In genomic region chr3:156605686-156606605, GRCh38 we compare ENCODE assay signal across 1 cellular context.
TF ChIP-seq lines count a peak whose summit lies in the region.

No MANE protein-coding gene starts in this region.

TF ChIP-seq in K562, 482 proteins besides CTCF, POLR2A, EP300 and RAD21 (continued from another document and continues in another):
- TF ChIP-seq, protein P1, sequence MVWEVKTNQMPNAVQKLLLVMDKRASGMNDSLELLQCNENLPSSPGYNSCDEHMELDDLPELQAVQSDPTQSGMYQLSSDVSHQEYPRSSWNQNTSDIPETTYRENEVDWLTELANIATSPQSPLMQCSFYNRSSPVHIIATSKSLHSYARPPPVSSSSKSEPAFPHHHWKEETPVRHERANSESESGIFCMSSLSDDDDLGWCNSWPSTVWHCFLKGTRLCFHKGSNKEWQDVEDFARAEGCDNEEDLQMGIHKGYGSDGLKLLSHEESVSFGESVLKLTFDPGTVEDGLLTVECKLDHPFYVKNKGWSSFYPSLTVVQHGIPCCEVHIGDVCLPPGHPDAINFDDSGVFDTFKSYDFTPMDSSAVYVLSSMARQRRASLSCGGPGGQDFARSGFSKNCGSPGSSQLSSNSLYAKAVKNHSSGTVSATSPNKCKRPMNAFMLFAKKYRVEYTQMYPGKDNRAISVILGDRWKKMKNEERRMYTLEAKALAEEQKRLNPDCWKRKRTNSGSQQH (CRISPR knock-in tag; IDR thresholded peaks at IDR 0.05) = no peak
- TF ChIP-seq FOS (IDR thresholded peaks at IDR 0.05; ENCODE audit: extremely low read depth, insufficient read length) (no peak), BHLHE40 (IDR thresholded peaks at IDR 0.05; ENCODE audit: low read length) (peak; percentile 52), HDAC1 (IDR thresholded peaks at IDR 0.05) (no peak; a peak in 1 of 4 replicates), CHD2 (IDR thresholded peaks at IDR 0.05; ENCODE audit: low read depth, low read length) (no peak), ZFPM2 (CRISPR knock-in tag; IDR thresholded peaks at IDR 0.05) (no peak), HNRNPL (IDR thresholded peaks at IDR 0.05; ENCODE audit: low read depth, low read length) (no peak), CEBPB (tag; IDR thresholded peaks at IDR 0.05) (no peak), ZNF639 (CRISPR knock-in tag; conservative IDR thresholded peaks at IDR 0.05 in 1 of 2, IDR thresholded peaks at IDR 0.05 in 1 of 2) (peak in 1 of 2 experiments; percentile 54; a peak in 1 of 4 replicates), ESRRA (IDR thresholded peaks at IDR 0.05; ENCODE audit: borderline replicate concordance, low read depth) (0 out of 2 replicates have a peak, but pooled peaks have one; percentile 40), RBM25 (IDR thresholded peaks at IDR 0.05; ENCODE audit: low read depth, low read length, severe bottlenecking) (no peak), MED1 (CRISPR knock-in tag; IDR thresholded peaks at IDR 0.05; ENCODE audit: borderline replicate concordance) (no peak), MCM2 (IDR thresholded peaks at IDR 0.05; ENCODE audit: low read depth) (no peak), ZBTB49 (CRISPR knock-in tag; IDR thresholded peaks at IDR 0.05; ENCODE audit: borderline replicate concordance) (no peak), ATF4 (CRISPR knock-in tag; IDR thresholded peaks at IDR 0.05) (no peak), MCM3 (IDR thresholded peaks at IDR 0.05) (no peak), TEAD4 (IDR thresholded peaks at IDR 0.05; ENCODE audit: low read length) (peak; percentile 65), TEAD4 (CRISPR knock-in tag; IDR thresholded peaks at IDR 0.05; ENCODE audit: borderline replicate concordance) (no peak)
- TF ChIP-seq, protein P2, sequence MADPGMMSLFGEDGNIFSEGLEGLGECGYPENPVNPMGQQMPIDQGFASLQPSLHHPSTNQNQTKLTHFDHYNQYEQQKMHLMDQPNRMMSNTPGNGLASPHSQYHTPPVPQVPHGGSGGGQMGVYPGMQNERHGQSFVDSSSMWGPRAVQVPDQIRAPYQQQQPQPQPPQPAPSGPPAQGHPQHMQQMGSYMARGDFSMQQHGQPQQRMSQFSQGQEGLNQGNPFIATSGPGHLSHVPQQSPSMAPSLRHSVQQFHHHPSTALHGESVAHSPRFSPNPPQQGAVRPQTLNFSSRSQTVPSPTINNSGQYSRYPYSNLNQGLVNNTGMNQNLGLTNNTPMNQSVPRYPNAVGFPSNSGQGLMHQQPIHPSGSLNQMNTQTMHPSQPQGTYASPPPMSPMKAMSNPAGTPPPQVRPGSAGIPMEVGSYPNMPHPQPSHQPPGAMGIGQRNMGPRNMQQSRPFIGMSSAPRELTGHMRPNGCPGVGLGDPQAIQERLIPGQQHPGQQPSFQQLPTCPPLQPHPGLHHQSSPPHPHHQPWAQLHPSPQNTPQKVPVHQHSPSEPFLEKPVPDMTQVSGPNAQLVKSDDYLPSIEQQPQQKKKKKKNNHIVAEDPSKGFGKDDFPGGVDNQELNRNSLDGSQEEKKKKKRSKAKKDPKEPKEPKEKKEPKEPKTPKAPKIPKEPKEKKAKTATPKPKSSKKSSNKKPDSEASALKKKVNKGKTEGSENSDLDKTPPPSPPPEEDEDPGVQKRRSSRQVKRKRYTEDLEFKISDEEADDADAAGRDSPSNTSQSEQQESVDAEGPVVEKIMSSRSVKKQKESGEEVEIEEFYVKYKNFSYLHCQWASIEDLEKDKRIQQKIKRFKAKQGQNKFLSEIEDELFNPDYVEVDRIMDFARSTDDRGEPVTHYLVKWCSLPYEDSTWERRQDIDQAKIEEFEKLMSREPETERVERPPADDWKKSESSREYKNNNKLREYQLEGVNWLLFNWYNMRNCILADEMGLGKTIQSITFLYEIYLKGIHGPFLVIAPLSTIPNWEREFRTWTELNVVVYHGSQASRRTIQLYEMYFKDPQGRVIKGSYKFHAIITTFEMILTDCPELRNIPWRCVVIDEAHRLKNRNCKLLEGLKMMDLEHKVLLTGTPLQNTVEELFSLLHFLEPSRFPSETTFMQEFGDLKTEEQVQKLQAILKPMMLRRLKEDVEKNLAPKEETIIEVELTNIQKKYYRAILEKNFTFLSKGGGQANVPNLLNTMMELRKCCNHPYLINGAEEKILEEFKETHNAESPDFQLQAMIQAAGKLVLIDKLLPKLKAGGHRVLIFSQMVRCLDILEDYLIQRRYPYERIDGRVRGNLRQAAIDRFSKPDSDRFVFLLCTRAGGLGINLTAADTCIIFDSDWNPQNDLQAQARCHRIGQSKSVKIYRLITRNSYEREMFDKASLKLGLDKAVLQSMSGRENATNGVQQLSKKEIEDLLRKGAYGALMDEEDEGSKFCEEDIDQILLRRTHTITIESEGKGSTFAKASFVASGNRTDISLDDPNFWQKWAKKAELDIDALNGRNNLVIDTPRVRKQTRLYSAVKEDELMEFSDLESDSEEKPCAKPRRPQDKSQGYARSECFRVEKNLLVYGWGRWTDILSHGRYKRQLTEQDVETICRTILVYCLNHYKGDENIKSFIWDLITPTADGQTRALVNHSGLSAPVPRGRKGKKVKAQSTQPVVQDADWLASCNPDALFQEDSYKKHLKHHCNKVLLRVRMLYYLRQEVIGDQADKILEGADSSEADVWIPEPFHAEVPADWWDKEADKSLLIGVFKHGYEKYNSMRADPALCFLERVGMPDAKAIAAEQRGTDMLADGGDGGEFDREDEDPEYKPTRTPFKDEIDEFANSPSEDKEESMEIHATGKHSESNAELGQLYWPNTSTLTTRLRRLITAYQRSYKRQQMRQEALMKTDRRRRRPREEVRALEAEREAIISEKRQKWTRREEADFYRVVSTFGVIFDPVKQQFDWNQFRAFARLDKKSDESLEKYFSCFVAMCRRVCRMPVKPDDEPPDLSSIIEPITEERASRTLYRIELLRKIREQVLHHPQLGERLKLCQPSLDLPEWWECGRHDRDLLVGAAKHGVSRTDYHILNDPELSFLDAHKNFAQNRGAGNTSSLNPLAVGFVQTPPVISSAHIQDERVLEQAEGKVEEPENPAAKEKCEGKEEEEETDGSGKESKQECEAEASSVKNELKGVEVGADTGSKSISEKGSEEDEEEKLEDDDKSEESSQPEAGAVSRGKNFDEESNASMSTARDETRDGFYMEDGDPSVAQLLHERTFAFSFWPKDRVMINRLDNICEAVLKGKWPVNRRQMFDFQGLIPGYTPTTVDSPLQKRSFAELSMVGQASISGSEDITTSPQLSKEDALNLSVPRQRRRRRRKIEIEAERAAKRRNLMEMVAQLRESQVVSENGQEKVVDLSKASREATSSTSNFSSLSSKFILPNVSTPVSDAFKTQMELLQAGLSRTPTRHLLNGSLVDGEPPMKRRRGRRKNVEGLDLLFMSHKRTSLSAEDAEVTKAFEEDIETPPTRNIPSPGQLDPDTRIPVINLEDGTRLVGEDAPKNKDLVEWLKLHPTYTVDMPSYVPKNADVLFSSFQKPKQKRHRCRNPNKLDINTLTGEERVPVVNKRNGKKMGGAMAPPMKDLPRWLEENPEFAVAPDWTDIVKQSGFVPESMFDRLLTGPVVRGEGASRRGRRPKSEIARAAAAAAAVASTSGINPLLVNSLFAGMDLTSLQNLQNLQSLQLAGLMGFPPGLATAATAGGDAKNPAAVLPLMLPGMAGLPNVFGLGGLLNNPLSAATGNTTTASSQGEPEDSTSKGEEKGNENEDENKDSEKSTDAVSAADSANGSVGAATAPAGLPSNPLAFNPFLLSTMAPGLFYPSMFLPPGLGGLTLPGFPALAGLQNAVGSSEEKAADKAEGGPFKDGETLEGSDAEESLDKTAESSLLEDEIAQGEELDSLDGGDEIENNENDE (IDR thresholded peaks at IDR 0.05; ENCODE audit: low read depth, low read length) = no peak
- TF ChIP-seq, protein P3, sequence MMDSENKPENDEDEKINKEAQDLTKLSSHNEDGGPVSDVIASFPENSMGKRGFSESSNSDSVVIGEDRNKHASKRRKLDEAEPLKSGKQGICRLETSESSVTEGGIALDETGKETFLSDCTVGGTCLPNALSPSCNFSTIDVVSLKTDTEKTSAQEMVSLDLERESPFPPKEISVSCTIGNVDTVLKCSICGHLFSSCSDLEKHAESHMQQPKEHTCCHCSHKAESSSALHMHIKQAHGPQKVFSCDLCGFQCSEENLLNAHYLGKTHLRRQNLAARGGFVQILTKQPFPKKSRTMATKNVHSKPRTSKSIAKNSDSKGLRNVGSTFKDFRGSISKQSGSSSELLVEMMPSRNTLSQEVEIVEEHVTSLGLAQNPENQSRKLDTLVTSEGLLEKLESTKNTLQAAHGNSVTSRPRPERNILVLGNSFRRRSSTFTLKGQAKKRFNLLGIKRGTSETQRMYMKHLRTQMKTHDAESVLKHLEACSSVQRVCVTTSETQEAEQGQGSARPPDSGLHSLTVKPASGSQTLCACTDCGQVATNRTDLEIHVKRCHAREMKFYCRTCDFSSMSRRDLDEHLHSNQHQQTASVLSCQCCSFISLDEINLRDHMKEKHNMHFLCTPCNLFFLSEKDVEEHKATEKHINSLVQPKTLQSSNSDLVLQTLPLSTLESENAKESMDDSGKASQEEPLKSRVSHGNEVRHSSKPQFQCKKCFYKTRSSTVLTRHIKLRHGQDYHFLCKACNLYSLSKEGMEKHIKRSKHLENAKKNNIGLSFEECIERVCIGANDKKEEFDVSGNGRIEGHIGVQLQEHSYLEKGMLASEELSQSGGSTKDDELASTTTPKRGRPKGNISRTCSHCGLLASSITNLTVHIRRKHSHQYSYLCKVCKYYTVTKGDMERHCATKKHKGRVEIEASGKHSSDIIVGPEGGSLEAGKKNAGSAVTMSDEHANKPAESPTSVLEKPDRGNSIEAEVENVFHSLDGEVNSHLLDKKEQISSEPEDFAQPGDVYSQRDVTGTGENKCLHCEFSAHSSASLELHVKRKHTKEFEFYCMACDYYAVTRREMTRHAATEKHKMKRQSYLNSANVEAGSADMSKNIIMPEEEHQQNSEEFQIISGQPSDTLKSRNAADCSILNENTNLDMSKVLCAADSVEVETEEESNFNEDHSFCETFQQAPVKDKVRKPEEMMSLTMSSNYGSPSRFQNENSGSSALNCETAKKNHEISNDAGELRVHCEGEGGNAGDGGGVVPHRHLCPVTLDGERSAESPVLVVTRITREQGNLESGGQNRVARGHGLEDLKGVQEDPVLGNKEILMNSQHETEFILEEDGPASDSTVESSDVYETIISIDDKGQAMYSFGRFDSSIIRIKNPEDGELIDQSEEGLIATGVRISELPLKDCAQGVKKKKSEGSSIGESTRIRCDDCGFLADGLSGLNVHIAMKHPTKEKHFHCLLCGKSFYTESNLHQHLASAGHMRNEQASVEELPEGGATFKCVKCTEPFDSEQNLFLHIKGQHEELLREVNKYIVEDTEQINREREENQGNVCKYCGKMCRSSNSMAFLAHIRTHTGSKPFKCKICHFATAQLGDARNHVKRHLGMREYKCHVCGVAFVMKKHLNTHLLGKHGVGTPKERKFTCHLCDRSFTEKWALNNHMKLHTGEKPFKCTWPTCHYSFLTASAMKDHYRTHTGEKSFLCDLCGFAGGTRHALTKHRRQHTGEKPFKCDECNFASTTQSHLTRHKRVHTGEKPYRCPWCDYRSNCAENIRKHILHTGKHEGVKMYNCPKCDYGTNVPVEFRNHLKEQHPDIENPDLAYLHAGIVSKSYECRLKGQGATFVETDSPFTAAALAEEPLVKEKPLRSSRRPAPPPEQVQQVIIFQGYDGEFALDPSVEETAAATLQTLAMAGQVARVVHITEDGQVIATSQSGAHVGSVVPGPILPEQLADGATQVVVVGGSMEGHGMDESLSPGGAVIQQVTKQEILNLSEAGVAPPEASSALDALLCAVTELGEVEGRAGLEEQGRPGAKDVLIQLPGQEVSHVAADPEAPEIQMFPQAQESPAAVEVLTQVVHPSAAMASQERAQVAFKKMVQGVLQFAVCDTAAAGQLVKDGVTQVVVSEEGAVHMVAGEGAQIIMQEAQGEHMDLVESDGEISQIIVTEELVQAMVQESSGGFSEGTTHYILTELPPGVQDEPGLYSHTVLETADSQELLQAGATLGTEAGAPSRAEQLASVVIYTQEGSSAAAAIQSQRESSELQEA (IDR thresholded peaks at IDR 0.05; ENCODE audit: low read depth) = no peak
- TF ChIP-seq, protein P4, sequence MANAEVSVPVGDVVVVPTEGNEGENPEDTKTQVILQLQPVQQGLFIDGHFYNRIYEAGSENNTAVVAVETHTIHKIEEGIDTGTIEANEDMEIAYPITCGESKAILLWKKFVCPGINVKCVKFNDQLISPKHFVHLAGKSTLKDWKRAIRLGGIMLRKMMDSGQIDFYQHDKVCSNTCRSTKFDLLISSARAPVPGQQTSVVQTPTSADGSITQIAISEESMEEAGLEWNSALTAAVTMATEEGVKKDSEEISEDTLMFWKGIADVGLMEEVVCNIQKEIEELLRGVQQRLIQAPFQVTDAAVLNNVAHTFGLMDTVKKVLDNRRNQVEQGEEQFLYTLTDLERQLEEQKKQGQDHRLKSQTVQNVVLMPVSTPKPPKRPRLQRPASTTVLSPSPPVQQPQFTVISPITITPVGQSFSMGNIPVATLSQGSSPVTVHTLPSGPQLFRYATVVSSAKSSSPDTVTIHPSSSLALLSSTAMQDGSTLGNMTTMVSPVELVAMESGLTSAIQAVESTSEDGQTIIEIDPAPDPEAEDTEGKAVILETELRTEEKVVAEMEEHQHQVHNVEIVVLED (CRISPR knock-in tag; IDR thresholded peaks at IDR 0.05) = no peak
